Comparison of ENCODE assay signal across 32 cellular contexts in the genomic region with DNA sequence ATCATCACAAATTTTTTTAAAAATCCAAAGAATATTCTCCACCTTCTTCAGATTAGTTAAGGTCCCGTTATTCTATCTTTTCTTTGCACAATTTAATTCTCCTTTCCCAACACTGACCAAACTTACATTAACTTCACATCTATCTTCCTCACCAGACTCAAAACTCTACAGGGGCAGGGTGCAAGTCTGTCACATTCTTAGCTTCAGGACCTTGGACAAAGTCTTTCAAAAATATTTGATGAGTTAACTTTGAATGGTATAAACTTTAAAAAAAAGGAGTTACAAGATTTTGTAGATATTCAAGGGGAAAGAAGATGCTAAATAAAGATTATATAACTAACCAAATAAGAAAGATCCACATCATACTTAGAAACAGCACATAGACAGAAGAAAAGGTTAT.
"Had no signal": no experiment of that assay in that cellular context is flagged by ENCODE, and none has a peak within 500 bp of the region (broad histone marks: within the 10 kb centered on the region; RNA-seq: fewer than 3 reads in every experiment).

No MANE protein-coding gene starts in this region.

- H2AFZ ChIP-seq: hepatocyte had no signal

- H3K27me3 ChIP-seq: ascending aorta, breast epithelium, cardiac muscle cell, colonic mucosa, dorsolateral prefrontal cortex, esophagus muscularis mucosa, foreskin keratinocyte, gastroesophageal sphincter, heart right ventricle, hepatocyte had no signal

- H3K4me1 ChIP-seq: ascending aorta, breast epithelium, colonic mucosa, foreskin keratinocyte had no signal

- H3K27ac ChIP-seq: ascending aorta, breast epithelium, cardiac muscle cell, colonic mucosa, dorsolateral prefrontal cortex, esophagus muscularis mucosa, foreskin keratinocyte, gastroesophageal sphincter, heart right ventricle, hepatocyte had no signal

- H3K4me2 ChIP-seq: hepatocyte had no signal

- H3K9me3 ChIP-seq: ascending aorta, breast epithelium, colonic mucosa, esophagus muscularis mucosa, gastroesophageal sphincter, heart right ventricle had no signal

- H3K36me3 ChIP-seq: breast epithelium, cardiac muscle cell, colonic mucosa had no signal

- ATAC-seq: activated CD4-positive, alpha-beta T cell treated with anti-CD3 and anti-CD28 coated beads for 36 hours; activated naive CD4-positive, alpha-beta T cell treated with anti-CD3 and anti-CD28 coated beads, Interleukin-2, amount 50 U/mL, for 72 hours; activated T-cell treated with anti-CD3 and anti-CD28 coated beads, Interleukin-2, amount 50 U/mL, for 72 hours; foreskin keratinocyte; gastroesophageal sphincter; heart right ventricle; T-helper 17 cell had no signal

- DNase-seq: activated CD4-positive, alpha-beta memory T cell treated with anti-CD3 and anti-CD28 coated beads, Interleukin-2, amount 10 ng/mL, durations not matched to agents 7 days and 5 days; activated CD4-positive, alpha-beta T cell treated with anti-CD3 and anti-CD28 coated beads for 36 hours; activated CD4-positive, alpha-beta T cell treated with anti-CD3 and anti-CD28 coated beads, Interleukin-2, amount 10 ng/mL, durations not matched to agents 7 days and 5 days; activated CD4-positive, alpha-beta T cell treated with anti-CD3 and anti-CD28 coated beads, Interleukin-2, amount 50 U/mL, for 4 hours; activated CD4-positive, CD25-positive, alpha-beta regulatory T cell; activated CD4-positive, CD25-positive, alpha-beta regulatory T cell treated with anti-CD3 and anti-CD28 coated beads, Interleukin-2, amount 50 U/mL, for 72 hours; activated CD8-positive, alpha-beta memory T cell treated with anti-CD3 and anti-CD28 coated beads, Interleukin-2, amount 50 U/mL, for 48 hours; activated gamma-delta T cell; activated naive CD4-positive, alpha-beta T cell; activated naive CD4-positive, alpha-beta T cell treated with anti-CD3 and anti-CD28 coated beads, Interleukin-2, amount 10 ng/mL, durations not matched to agents 7 days and 5 days; activated naive CD8-positive, alpha-beta T cell treated with anti-CD3 and anti-CD28 coated beads, Interleukin-2, amount 10 ng/mL, durations not matched to agents 7 days and 5 days; activated T-cell treated with anti-CD3 and anti-CD28 coated beads for 4 hours; activated T-cell treated with anti-CD3 and anti-CD28 coated beads, Interleukin-2, amount 50 U/mL, for 24 hours; activated T-cell treated with anti-CD3 and anti-CD28 coated beads, Interleukin-2, amount 50 U/mL, for 72 hours; central memory CD4-positive, alpha-beta T cell; cerebellar nuclear complex; colonic mucosa; dorsolateral prefrontal cortex; effector memory CD4-positive, alpha-beta T cell; endodermal cell; erythroblast; foreskin keratinocyte; heart right ventricle; T-helper 17 cell; T1000 had no signal

- H3K79me2 ChIP-seq: hepatocyte had no signal

- H3K4me3 ChIP-seq: ascending aorta, breast epithelium, cardiac muscle cell, colonic mucosa, dorsolateral prefrontal cortex, esophagus muscularis mucosa, gastroesophageal sphincter, heart right ventricle, hepatocyte had no signal
